In the genomic region with DNA sequence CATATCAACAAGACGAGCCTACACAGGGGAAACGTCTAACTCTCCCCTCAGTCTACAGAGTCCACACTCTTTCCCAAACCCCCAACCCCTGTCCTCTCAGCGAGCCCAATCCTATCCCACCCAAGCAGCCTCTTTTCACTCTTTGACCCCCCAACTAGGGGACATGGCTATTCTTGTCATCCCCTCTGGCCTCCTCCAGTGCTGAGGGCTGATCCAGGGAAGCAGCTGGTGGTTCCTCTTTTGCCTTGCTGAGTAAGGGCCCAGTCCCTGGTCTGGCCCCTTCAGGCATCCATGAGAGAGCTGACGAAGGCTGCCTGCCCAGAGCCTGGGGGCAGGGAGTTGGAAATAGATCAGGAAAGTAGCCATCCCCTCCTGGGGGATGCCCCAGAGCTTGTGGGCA, we compare ENCODE assay signal across 32 cellular contexts. TPM values are rescaled to one million over a fixed set of nuclear protein-coding genes. Genes with fewer than 3 reads are reported as not detected.
"Had no signal": no experiment of that assay in that cellular context is flagged by ENCODE, and none has a peak within 500 bp of the region (broad histone marks: within the 10 kb centered on the region; RNA-seq: fewer than 3 reads in every experiment).

No MANE protein-coding gene starts in this region.

- H3K9ac ChIP-seq: KMS-11, SK-N-SH had no signal

- H3K27ac Mint-ChIP-seq: activated CD8-positive, alpha-beta memory T cell treated with anti-CD3 and anti-CD28 coated beads, Interleukin-2, amount 10 ng/mL, durations not matched to agents 7 days and 5 days; activated CD8-positive, alpha-beta T cell treated with anti-CD3 and anti-CD28 coated beads, Interleukin-2, amount 10 ng/mL, durations not matched to agents 7 days and 5 days; activated naive CD8-positive, alpha-beta T cell treated with anti-CD3 and anti-CD28 coated beads, Interleukin-2, amount 50 U/mL, for 24 hours had no signal

- ATAC-seq: activated CD4-positive, CD25-positive, alpha-beta regulatory T cell treated with anti-CD3 and anti-CD28 coated beads, Interleukin-2, amount 50 U/mL, for 24 hours; activated CD8-positive, alpha-beta memory T cell treated with anti-CD3 and anti-CD28 coated beads, Interleukin-2, amount 10 ng/mL, durations not matched to agents 7 days and 5 days; activated CD8-positive, alpha-beta T cell treated with anti-CD3 and anti-CD28 coated beads, Interleukin-2, amount 10 ng/mL, durations not matched to agents 7 days and 5 days; activated naive CD4-positive, alpha-beta T cell treated with anti-CD3 and anti-CD28 coated beads, Interleukin-2, amount 50 U/mL, for 72 hours; activated naive CD8-positive, alpha-beta T cell treated with anti-CD3 and anti-CD28 coated beads, Interleukin-2, amount 50 U/mL, for 24 hours; activated T-cell treated with anti-CD3 and anti-CD28 coated beads, Interleukin-2, amount 50 U/mL, for 4 hours; body of pancreas had no signal

- H3K27me3 ChIP-seq: ascending aorta, body of pancreas, MG63 had no signal

- H3K4me1 Mint-ChIP-seq: activated CD8-positive, alpha-beta memory T cell treated with anti-CD3 and anti-CD28 coated beads, Interleukin-2, amount 10 ng/mL, durations not matched to agents 7 days and 5 days; activated naive CD8-positive, alpha-beta T cell treated with anti-CD3 and anti-CD28 coated beads, Interleukin-2, amount 50 U/mL, for 24 hours had no signal

- H3K4me3 ChIP-seq: ascending aorta, body of pancreas, MG63 had no signal

- H3K36me3 ChIP-seq: ascending aorta, MG63 had no signal

- H3K4me2 ChIP-seq: KMS-11, SK-N-SH had no signal

- DNase-seq: activated CD4-positive, alpha-beta T cell treated with anti-CD3 and anti-CD28 coated beads for 4 hours; activated CD8-positive, alpha-beta memory T cell treated with anti-CD3 and anti-CD28 coated beads, Interleukin-2, amount 10 ng/mL, durations not matched to agents 7 days and 5 days; activated CD8-positive, alpha-beta T cell treated with anti-CD3 and anti-CD28 coated beads, Interleukin-2, amount 10 ng/mL, durations not matched to agents 7 days and 5 days; activated effector memory CD4-positive, alpha-beta T cell treated with anti-CD3 and anti-CD28 coated beads, Interleukin-2, amount 50 U/mL, for 16 hours; activated naive CD4-positive, alpha-beta T cell treated with Interleukin-2 at 50 U/mL for 16 hours; activated naive CD8-positive, alpha-beta T cell treated with anti-CD3 and anti-CD28 coated beads, Interleukin-2, amount 50 U/mL, for 24 hours; activated T-cell treated with anti-CD3 and anti-CD28 coated beads, Interleukin-2, amount 50 U/mL, for 4 hours; amniotic stem cell; body of pancreas; central memory CD4-positive, alpha-beta T cell; MG63; MV-4-11; NCI-H1092 treated with DMSO at 0.1 percent for 48 hours; NCI-H1417 treated with DMSO at 0.1 percent for 48 hours; NCI-H1694; NCI-H2029; NCI-H2107; NCI-H2171 treated with DMSO at 0.1 percent for 48 hours; NCI-H345; NCI-H510A; NCI-H526 treated with DMSO at 0.1 percent for 48 hours; NCI-H82; SK-N-SH; T-helper 1 cell had no signal

- H3K9me3 Mint-ChIP-seq: activated naive CD4-positive, alpha-beta T cell treated with anti-CD3 and anti-CD28 coated beads, Interleukin-2, amount 50 U/mL, for 72 hours; activated naive CD8-positive, alpha-beta T cell treated with anti-CD3 and anti-CD28 coated beads, Interleukin-2, amount 50 U/mL, for 24 hours; activated T-cell treated with anti-CD3 and anti-CD28 coated beads, Interleukin-2, amount 50 U/mL, for 4 hours had no signal

- H3K36me3 Mint-ChIP-seq: activated CD8-positive, alpha-beta memory T cell treated with anti-CD3 and anti-CD28 coated beads, Interleukin-2, amount 10 ng/mL, durations not matched to agents 7 days and 5 days; activated naive CD4-positive, alpha-beta T cell treated with anti-CD3 and anti-CD28 coated beads, Interleukin-2, amount 50 U/mL, for 72 hours had no signal

- H3K4me3 Mint-ChIP-seq: activated CD8-positive, alpha-beta memory T cell treated with anti-CD3 and anti-CD28 coated beads, Interleukin-2, amount 10 ng/mL, durations not matched to agents 7 days and 5 days; activated CD8-positive, alpha-beta T cell treated with anti-CD3 and anti-CD28 coated beads, Interleukin-2, amount 10 ng/mL, durations not matched to agents 7 days and 5 days; activated naive CD8-positive, alpha-beta T cell treated with anti-CD3 and anti-CD28 coated beads, Interleukin-2, amount 50 U/mL, for 24 hours; activated T-cell treated with anti-CD3 and anti-CD28 coated beads, Interleukin-2, amount 50 U/mL, for 4 hours had no signal

- H3K9me3 ChIP-seq: ascending aorta, body of pancreas, MG63, SK-N-SH had no signal

- H3K27ac ChIP-seq: ascending aorta, body of pancreas, KMS-11 had no signal

- H3K4me1 ChIP-seq: ascending aorta had no signal

RNA-seq across cellular contexts. Expression of a gene that starts 6.4 kb away (rescaled TPM):
- total RNA-seq: activated CD8-positive, alpha-beta memory T cell treated with anti-CD3 and anti-CD28 coated beads, Interleukin-2, amount 10 ng/mL, durations not matched to agents 7 days and 5 days; activated CD8-positive, alpha-beta T cell treated with anti-CD3 and anti-CD28 coated beads, Interleukin-2, amount 10 ng/mL, durations not matched to agents 7 days and 5 days; activated naive CD4-positive, alpha-beta T cell treated with anti-CD3 and anti-CD28 coated beads, Interleukin-2, amount 50 U/mL, for 72 hours; activated T-cell treated with anti-CD3 and anti-CD28 coated beads, Interleukin-2, amount 50 U/mL, for 4 hours; ascending aorta; body of pancreas; bronchial epithelial cell; OCI-LY7; RPMI7951; T-helper 2 cell treated with Interferon-gamma antibody and Interleukin-4, amounts not matched to agents 100 ng/mL and 5 ng/mL, for 36 hours had no signal
- polyA plus RNA-seq: SK-N-SH had no signal

RNA-seq across cellular contexts. Expression of a gene that starts 41.9 kb away (rescaled TPM):
- total RNA-seq: OCI-LY7 had no signal
